In the genomic region with DNA sequence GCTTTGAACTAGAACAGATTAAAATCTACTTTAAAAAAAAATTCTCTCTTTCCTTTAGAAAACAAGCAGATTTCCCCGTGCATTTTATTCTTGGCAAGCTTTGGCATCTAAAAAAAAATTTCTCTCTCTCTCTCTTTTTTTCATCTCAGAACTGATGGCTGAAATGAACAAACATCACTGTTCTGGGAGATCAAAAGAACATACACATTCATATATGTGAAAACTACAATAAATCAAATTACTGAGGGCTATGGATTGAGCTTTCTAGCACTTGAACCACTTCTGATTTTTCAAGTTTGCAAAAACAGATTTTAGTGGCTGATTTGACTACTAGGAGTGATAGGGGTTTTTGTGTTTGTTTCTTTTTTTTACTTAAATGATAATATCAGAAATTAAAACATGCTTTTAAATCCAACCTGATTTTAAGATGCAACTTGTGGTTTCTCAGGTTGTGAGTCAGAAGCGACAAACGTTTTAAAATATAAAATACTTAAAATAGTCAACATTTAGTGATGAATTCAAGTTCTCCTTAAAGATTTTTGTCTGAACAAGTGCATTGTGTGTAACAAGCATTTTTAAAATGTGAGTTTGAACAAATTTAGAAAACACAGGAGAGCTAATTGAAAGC, we compare ENCODE assay signal across 23 cellular contexts. TPM values are rescaled to one million over a fixed set of nuclear protein-coding genes. Genes with fewer than 3 reads are reported as not detected.
DNase-seq lines count a peak whose midpoint lies in the region; ATAC-seq and TF ChIP-seq lines count a peak whose summit lies in the region.
"Had no signal": no experiment of that assay in that cellular context is flagged by ENCODE, and none has a peak within 500 bp of the region (broad histone marks: within the 10 kb centered on the region; RNA-seq: fewer than 3 reads in every experiment).

No MANE protein-coding gene starts in this region.

- BruUV-seq in Caco-2 (replicated peaks; lab: Mats Ljungman, UMichigan): no TSS peak

- POLR2A ChIA-PET in Caco-2 (lab: Charles Lee): no interaction called here

- H3K4me2 ChIP-seq in neural progenitor cell: peak overlapping the region; percentile 57

- H3K27me3 ChIP-seq in Caco-2 (replicated peaks; ENCODE audit: control insufficient read depth, insufficient read depth, low read length): peaks cover 6% of the 10 kb centered on the region
- H3K27me3 ChIP-seq in neural progenitor cell: peaks cover 100% of the 10 kb centered on the region

- no peak for ATAC-seq in effector memory CD8-positive, alpha-beta T cell (replicated peaks)
- ATAC-seq in HG03439 (IDR thresholded peaks at IDR 0.05; ENCODE audit: unreplicated experiment): no peak
- ATAC-seq in omental fat pad (ENCODE audit: low FRiP score): no peak
- ATAC-seq: lower lobe of right lung; Right ventricle myocardium inferior; stimulated activated memory B cell treated with anti-CD40 and anti-IgM and Interleukin-4, amounts not matched to agents 10 μg/mL and 1 μg/mL and 100 μg/mL, for 72 hours; T-cell had no signal

- H3K4me3 Mint-ChIP-seq in Caco-2 (ENCODE audit: unreplicated experiment) (peak overlapping the region; percentile 71), HFFc6 (peak overlapping the region; percentile 77; the same call in 1 of the 2 replicates), neural progenitor cell (peak overlapping the region; percentile 49)
- H3K4me3 Mint-ChIP-seq in effector memory CD8-positive, alpha-beta T cell: peak overlapping the region; percentile 19 to 57

- no peaks in the 10 kb centered on the region for H3K9me3 ChIP-seq in Caco-2
- H3K9me3 ChIP-seq in neural progenitor cell (ENCODE audit: low read depth): no peaks in the 10 kb centered on the region
- H3K9me3 ChIP-seq: lower lobe of right lung, sigmoid colon, transverse colon had no signal

- H3K36me3 Mint-ChIP-seq in Caco-2 (ENCODE audit: insufficient read depth, unreplicated experiment): peaks cover 4% of the 10 kb centered on the region
- H3K36me3 Mint-ChIP-seq in HFFc6 (ENCODE audit: low read depth): peaks cover 4% of the 10 kb centered on the region
- peaks cover 8% of the 10 kb centered on the region for H3K36me3 Mint-ChIP-seq in effector memory CD8-positive, alpha-beta T cell (ENCODE audit: insufficient read depth)
- no peaks in the 10 kb centered on the region for H3K36me3 Mint-ChIP-seq in neural progenitor cell
- H3K36me3 Mint-ChIP-seq: activated CD4-positive, alpha-beta memory T cell treated with anti-CD3 and anti-CD28 coated beads for 36 hours; T-cell had no signal

- peaks cover 54% of the 10 kb centered on the region for H3K27me3 Mint-ChIP-seq in Caco-2 (ENCODE audit: insufficient read depth, unreplicated experiment)
- peaks cover 74% of the 10 kb centered on the region for H3K27me3 Mint-ChIP-seq in HFFc6 (ENCODE audit: insufficient read depth)
- peaks cover 90 to 94% of the 10 kb centered on the region in 2 donors for H3K27me3 Mint-ChIP-seq in effector memory CD8-positive, alpha-beta T cell
- peaks cover 88% of the 10 kb centered on the region for H3K27me3 Mint-ChIP-seq in neural progenitor cell (ENCODE audit: insufficient read depth, low read depth)

- no peak overlapping the region for H3K27ac ChIP-seq in neural progenitor cell
- H3K27ac ChIP-seq: brain microvascular endothelial cell, lower lobe of right lung, parathyroid adenoma, sigmoid colon, transverse colon had no signal

- H3K4me3 ChIP-seq in Caco-2 (ENCODE audit: low read depth, low read length): no peak overlapping the region
- peak overlapping the region; percentile 19 for H3K4me3 ChIP-seq in neural progenitor cell
- H3K4me3 ChIP-seq: lower lobe of right lung, sigmoid colon had no signal

- peaks cover 98% of the 10 kb centered on the region for H4K20me1 ChIP-seq in neural progenitor cell (ENCODE audit: low read depth)

- intact Hi-C loops in Caco-2 (cut with micrococcal nuclease; ENCODE audit: unreplicated experiment): no loop called here

- H3K9me3 Mint-ChIP-seq in Caco-2 (ENCODE audit: unreplicated experiment): peaks cover 6% of the 10 kb centered on the region
- peaks cover 13% of the 10 kb centered on the region for H3K9me3 Mint-ChIP-seq in HFFc6
- H3K9me3 Mint-ChIP-seq in effector memory CD8-positive, alpha-beta T cell: no peaks in the 10 kb centered on the region
- H3K9me3 Mint-ChIP-seq in neural progenitor cell: no peaks in the 10 kb centered on the region
- H3K9me3 Mint-ChIP-seq: activated CD4-positive, alpha-beta memory T cell treated with anti-CD3 and anti-CD28 coated beads for 36 hours; T-cell had no signal

- CTCF ChIA-PET in Caco-2 (lab: Charles Lee): interaction anchor here (0.6 kb wide), 1 partner anchor 228 kb away, joined by 7 read pairs; no protein-coding TSS in a partner anchor

- TF ChIP-seq CTCF in Caco-2 (IDR thresholded peaks at IDR 0.05; ENCODE audit: insufficient read depth in 1 of 2, low read depth in 1 of 2, low read length in 1 of 2, severe bottlenecking in 1 of 2, unreplicated experiment in 1 of 2) (no peak), HFFc6 (IDR thresholded peaks at IDR 0.05) (no peak), neural progenitor cell (IDR thresholded peaks at IDR 0.05) (no peak), omental fat pad (IDR thresholded peaks at IDR 0.05) (no peak)

- H3K4me1 ChIP-seq in Caco-2 (peaks cover 18% of the 10 kb centered on the region), neural progenitor cell (peaks cover 11% of the 10 kb centered on the region)

- no peaks in the 10 kb centered on the region for H3K79me2 ChIP-seq in neural progenitor cell (ENCODE audit: low read depth)
- H3K79me2 ChIP-seq: parathyroid adenoma had no signal

- H3K27ac Mint-ChIP-seq in Caco-2 (ENCODE audit: unreplicated experiment) (no peak overlapping the region), HFFc6 (no peak overlapping the region), neural progenitor cell (no peak overlapping the region)
- no peak overlapping the region for H3K27ac Mint-ChIP-seq in effector memory CD8-positive, alpha-beta T cell
- H3K27ac Mint-ChIP-seq: activated CD4-positive, alpha-beta memory T cell treated with anti-CD3 and anti-CD28 coated beads for 36 hours; stimulated activated memory B cell treated with anti-CD40 and anti-IgM and Interleukin-4, amounts not matched to agents 10 μg/mL and 1 μg/mL and 100 μg/mL, for 72 hours had no signal

- H3K4me1 Mint-ChIP-seq in Caco-2 (ENCODE audit: low read depth, unreplicated experiment) (peaks cover 29% of the 10 kb centered on the region), HFFc6 (ENCODE audit: low read depth) (peaks cover 53% of the 10 kb centered on the region), neural progenitor cell (peaks cover 46% of the 10 kb centered on the region)
- peaks cover 33 to 46% of the 10 kb centered on the region in 2 donors for H3K4me1 Mint-ChIP-seq in effector memory CD8-positive, alpha-beta T cell (ENCODE audit: low read depth in 2 of 2)

- no peak overlapping the region for H2AFZ ChIP-seq in neural progenitor cell (replicated peaks)
- H2AFZ ChIP-seq: parathyroid adenoma had no signal

- peaks cover 28% of the 10 kb centered on the region for H3F3A ChIP-seq in neural progenitor cell (ENCODE audit: low read depth)

- H3K9ac ChIP-seq in neural progenitor cell: no peak overlapping the region
- H3K9ac ChIP-seq: parathyroid adenoma had no signal

- H3K36me3 ChIP-seq in Caco-2 (ENCODE audit: control insufficient read depth, insufficient read depth, low read length) (no peaks in the 10 kb centered on the region), neural progenitor cell (no peaks in the 10 kb centered on the region)
- H3K36me3 ChIP-seq: brain microvascular endothelial cell, lower lobe of right lung, sigmoid colon, transverse colon had no signal

- DNase-seq in Caco-2 (no peak), HFFc6 (no peak), neural progenitor cell (ENCODE audit: low spot score) (no peak), DMS114 treated with DMSO at 0.1 percent for 48 hours (lab: John Stamatoyannopoulos, UW; ENCODE audit: unreplicated experiment) (no peak), T1000 (lab: John Stamatoyannopoulos, UW) (no peak), omental fat pad (ENCODE audit: low spot score) (no peak)
- DNase-seq in effector memory CD8-positive, alpha-beta T cell: no peak
- DNase-seq: activated naive CD4-positive, alpha-beta T cell treated with anti-CD3 and anti-CD28 coated beads, Interleukin-2, amount 50 U/mL, for 16 hours; activated T-cell treated with anti-CD3 and anti-CD28 coated beads for 4 hours; brain microvascular endothelial cell; CD4-positive, alpha-beta memory T cell; GOT3; lower lobe of right lung; NCI-H1694; NCI-H748 treated with DMSO at 0.1 percent for 48 hours; sigmoid colon; T-cell had no signal

RNA-seq across cellular contexts. Expression of a gene that starts 3.4 kb away (rescaled TPM):
- total RNA-seq in Caco-2 (2022) (0.07 and 0.11 TPM in 2 replicates), neural progenitor cell (ENCODE audit: low replicate concordance) (0.09 TPM in 1 of 2 replicates, not detected in the other), omental fat pad (1 to 10 TPM in 1 of 4 donors, under 1 TPM in 1, not detected in 2; 0.09 to 1.2 TPM)
- total RNA-seq in HFFc6 (2021; fragmentation: NEBNext Ultra II Directional; extraction: Animal tissue kit (Norgen Biotek cat#: 25700)): under 1 TPM in 1 of 6 experiments, not detected in 5; 0.02 TPM
- total RNA-seq: activated CD4-positive, alpha-beta memory T cell treated with anti-CD3 and anti-CD28 coated beads for 36 hours; CD4-positive, alpha-beta memory T cell; lower lobe of right lung; Right ventricle myocardium inferior; sigmoid colon; T-cell; transverse colon had no signal
